Comparison of ENCODE assay signal across 1 cellular context in the genomic region with DNA sequence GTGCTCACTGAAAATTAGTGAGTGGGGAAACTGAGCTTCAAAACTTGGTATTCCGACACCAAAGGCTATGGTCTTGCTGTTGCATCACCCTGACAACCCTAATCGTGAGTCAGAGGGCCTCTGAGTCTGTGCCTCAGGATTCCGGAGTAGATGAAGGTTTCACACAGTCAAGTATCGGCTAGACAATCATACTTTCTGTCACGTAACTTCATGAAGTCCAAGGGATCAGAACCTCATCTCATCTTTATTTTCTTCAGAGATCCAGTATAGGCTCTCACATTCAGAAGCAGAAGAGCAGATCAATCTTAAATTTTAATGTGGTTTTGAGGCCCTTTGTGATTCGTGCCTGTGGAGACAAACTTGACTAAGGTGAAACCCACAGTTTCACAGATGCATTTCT.
TF ChIP-seq lines count a peak whose summit lies in the region.

No MANE protein-coding gene starts in this region.

TF ChIP-seq in HepG2, 621 proteins besides CTCF, POLR2A, EP300 and RAD21:
- TF ChIP-seq FOSL2 (CRISPR knock-in tag; IDR thresholded peaks at IDR 0.05) = peak; percentile 47; the same call in 1 of the 2 replicates
- TF ChIP-seq CEBPB (IDR thresholded peaks at IDR 0.05; ENCODE audit: borderline replicate concordance, low read depth, low read length) = 0 out of 2 replicates have a peak, but pooled peaks have one; percentile 7
- TF ChIP-seq ZFP90 (CRISPR knock-in tag; IDR thresholded peaks at IDR 0.05; ENCODE audit: borderline replicate concordance) = no peak
